ENCODE assay signal across 27 cellular contexts in genomic region chr2:16154501-16155280, GRCh38.
"Had no signal": no experiment of that assay in that cellular context is flagged by ENCODE, and none has a peak within 500 bp of the region (broad histone marks: within the 10 kb centered on the region; RNA-seq: fewer than 3 reads in every experiment).

No MANE protein-coding gene starts in this region.

- DNase-seq: activated CD4-positive, alpha-beta memory T cell treated with anti-CD3 and anti-CD28 coated beads for 36 hours; activated CD4-positive, alpha-beta T cell treated with anti-CD3 and anti-CD28 coated beads, Interleukin-2, amount 50 U/mL, for 1 hour; activated CD8-positive, alpha-beta memory T cell treated with anti-CD3 and anti-CD28 coated beads, Interleukin-2, amount 50 U/mL, for 4 hours; activated effector memory CD4-positive, alpha-beta T cell treated with Interleukin-2 at 50 U/mL for 16 hours; activated naive CD4-positive, alpha-beta T cell; activated naive CD4-positive, alpha-beta T cell treated with anti-CD3 and anti-CD28 coated beads, Interleukin-2, amount 50 U/mL, for 16 hours; activated naive CD8-positive, alpha-beta T cell treated with anti-CD3 and anti-CD28 coated beads for 36 hours; activated T-cell treated with anti-CD3 and anti-CD28 coated beads for 4 hours; activated T-cell treated with anti-CD3 and anti-CD28 coated beads, Interleukin-2, amount 50 U/mL, for 4 hours; amygdala; Karpas-422; KBM-7; NCI-H1105; NCI-H1436; NCI-H1694; NCI-H1930; NCI-H2081 treated with DMSO at 0.1 percent for 48 hours; NCI-H345; NCI-H526 treated with DMSO at 0.1 percent for 48 hours; NCI-H774; SHP77; SK-N-SH had no signal

- ATAC-seq: activated T-cell treated with anti-CD3 and anti-CD28 coated beads, Interleukin-2, amount 50 U/mL, for 4 hours; Panc1 had no signal

- H3K4me3 Mint-ChIP-seq: activated CD4-positive, alpha-beta memory T cell treated with anti-CD3 and anti-CD28 coated beads for 36 hours; activated naive CD8-positive, alpha-beta T cell treated with anti-CD3 and anti-CD28 coated beads for 36 hours; activated T-cell treated with anti-CD3 and anti-CD28 coated beads, Interleukin-2, amount 50 U/mL, for 4 hours; T-helper 1 cell treated with Interleukin-12 subunit alpha and Interleukin-12 subunit beta and Interleukin-4 antibody, amounts not matched to agents 30 μg/mL and 1 μg/mL, for 36 hours; T-helper 2 cell treated with Interferon-gamma antibody and Interleukin-4, amounts not matched to agents 5 μg/mL and 100 μg/mL, for 36 hours had no signal

- H3K36me3 ChIP-seq: ascending aorta, SJCRH30 had no signal

- H3K9ac ChIP-seq: SK-N-SH had no signal

- H3K4me1 Mint-ChIP-seq: activated naive CD8-positive, alpha-beta T cell treated with anti-CD3 and anti-CD28 coated beads for 36 hours had no signal

- H3K9me3 ChIP-seq: ascending aorta, SK-N-SH had no signal

- H3K27me3 ChIP-seq: ascending aorta, SJCRH30 had no signal

- H3K36me3 Mint-ChIP-seq: activated CD4-positive, alpha-beta memory T cell treated with anti-CD3 and anti-CD28 coated beads for 36 hours; activated naive CD8-positive, alpha-beta T cell treated with anti-CD3 and anti-CD28 coated beads for 36 hours had no signal

- H3K9me3 Mint-ChIP-seq: activated CD4-positive, alpha-beta memory T cell treated with anti-CD3 and anti-CD28 coated beads for 36 hours; activated naive CD8-positive, alpha-beta T cell treated with anti-CD3 and anti-CD28 coated beads for 36 hours; activated T-cell treated with anti-CD3 and anti-CD28 coated beads, Interleukin-2, amount 50 U/mL, for 4 hours; T-helper 1 cell treated with Interleukin-12 subunit alpha and Interleukin-12 subunit beta and Interleukin-4 antibody, amounts not matched to agents 30 μg/mL and 1 μg/mL, for 36 hours; T-helper 2 cell treated with Interferon-gamma antibody and Interleukin-4, amounts not matched to agents 5 μg/mL and 100 μg/mL, for 36 hours had no signal

- H3K27ac ChIP-seq: ascending aorta, SJCRH30 had no signal

- H3K27me3 Mint-ChIP-seq: activated CD4-positive, alpha-beta memory T cell treated with anti-CD3 and anti-CD28 coated beads for 36 hours had no signal

- H3K27ac Mint-ChIP-seq: activated CD4-positive, alpha-beta memory T cell treated with anti-CD3 and anti-CD28 coated beads for 36 hours; activated naive CD8-positive, alpha-beta T cell treated with anti-CD3 and anti-CD28 coated beads for 36 hours; T-helper 1 cell treated with Interleukin-12 subunit alpha and Interleukin-12 subunit beta and Interleukin-4 antibody, amounts not matched to agents 30 μg/mL and 1 μg/mL, for 36 hours; T-helper 2 cell treated with Interferon-gamma antibody and Interleukin-4, amounts not matched to agents 5 μg/mL and 100 μg/mL, for 36 hours had no signal

- H3K4me1 ChIP-seq: ascending aorta had no signal

- H3K4me3 ChIP-seq: ascending aorta, SJCRH30 had no signal
